In the genomic region with DNA sequence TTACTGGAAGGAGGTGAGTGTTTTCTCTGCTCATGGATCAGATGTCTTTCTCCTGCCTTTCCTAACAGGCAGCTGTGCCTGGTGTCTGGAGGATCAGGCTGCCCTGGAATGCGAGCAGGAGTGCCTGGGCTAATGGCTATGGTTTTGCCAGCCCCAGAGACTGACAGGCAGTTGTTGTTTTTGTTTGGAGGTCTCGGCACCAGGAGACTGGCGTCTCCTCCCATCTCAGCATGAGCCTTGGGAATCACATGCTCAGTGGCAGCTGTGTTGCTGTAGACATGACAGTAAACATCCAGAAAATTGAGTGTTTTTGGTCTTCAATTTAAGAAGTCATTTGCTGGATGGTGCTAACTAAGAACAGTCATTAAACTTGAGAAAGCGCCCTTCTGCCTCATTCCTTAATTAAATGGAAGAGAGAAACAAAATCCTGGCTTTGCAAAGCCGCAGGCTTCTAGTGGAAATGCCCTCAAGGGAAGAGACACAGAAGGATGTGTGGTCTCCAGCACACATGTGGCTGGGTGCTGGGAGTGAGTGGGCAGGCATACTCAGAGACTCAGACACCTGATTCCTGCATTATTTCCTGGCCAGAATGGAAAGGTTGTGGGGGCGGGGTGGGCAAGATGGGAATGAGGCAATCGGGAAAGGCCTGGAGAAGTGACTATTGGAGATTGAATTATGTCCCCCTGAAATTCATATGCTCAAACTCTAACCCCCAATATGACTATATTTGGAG, we compare ENCODE assay signal across 13 cellular contexts.
DNase-seq lines count a peak whose midpoint lies in the region; ATAC-seq and TF ChIP-seq lines count a peak whose summit lies in the region.
"Had no signal": no experiment of that assay in that cellular context is flagged by ENCODE, and none has a peak within 500 bp of the region (broad histone marks: within the 10 kb centered on the region; RNA-seq: fewer than 3 reads in every experiment).

No MANE protein-coding gene starts in this region.

- no peaks in the 10 kb centered on the region for H3K4me1 ChIP-seq in upper lobe of left lung
- H3K4me1 ChIP-seq: A549, foreskin keratinocyte had no signal

- no peak for TF ChIP-seq EP300 in upper lobe of left lung (IDR thresholded peaks at IDR 0.05)

- H3K4me1 Mint-ChIP-seq in WTC11: peaks cover 16% of the 10 kb centered on the region
- H3K4me1 Mint-ChIP-seq: activated CD4-positive, alpha-beta T cell treated with anti-CD3 and anti-CD28 coated beads, Interleukin-2, amount 10 ng/mL, durations not matched to agents 24 days and 14 days; natural killer cell had no signal

- H3K9me3 Mint-ChIP-seq in WTC11: no peaks in the 10 kb centered on the region
- H3K9me3 Mint-ChIP-seq: activated CD4-positive, alpha-beta T cell treated with anti-CD3 and anti-CD28 coated beads, Interleukin-2, amount 10 ng/mL, durations not matched to agents 24 days and 14 days; natural killer cell had no signal

- no peak overlapping the region for H3K27ac ChIP-seq in upper lobe of left lung
- H3K27ac ChIP-seq: A549, foreskin keratinocyte, KMS-11 had no signal

- no peak overlapping the region for H3K4me3 ChIP-seq in upper lobe of left lung
- H3K4me3 ChIP-seq: A549 had no signal

- no peaks in the 10 kb centered on the region for H3K36me3 ChIP-seq in upper lobe of left lung

- no peak for TF ChIP-seq CTCF in WTC11 (IDR thresholded peaks at IDR 0.05)
- TF ChIP-seq CTCF in upper lobe of left lung (IDR thresholded peaks at IDR 0.05): no peak

- DNase-seq in NCI-H345 (lab: John Stamatoyannopoulos, UW): peak; percentile 2
- no peak for DNase-seq in NCI-H345 treated with DMSO at 0.1 percent for 48 hours (lab: John Stamatoyannopoulos, UW; ENCODE audit: unreplicated experiment)
- peak; percentile 52 for DNase-seq in WTC11 (ENCODE audit: low spot score)
- DNase-seq in iPS-NIHi11 (ENCODE audit: low spot score): peak; percentile 55
- peak; percentile 74 for DNase-seq in smooth muscle cell of the brain vasculature (ENCODE audit: low read depth, low spot score)
- DNase-seq in upper lobe of left lung: no peak
- DNase-seq in erythroblast (lab: John Stamatoyannopoulos, UW): no peak
- DNase-seq: activated CD4-positive, alpha-beta T cell treated with anti-CD3 and anti-CD28 coated beads, Interleukin-2, amount 10 ng/mL, durations not matched to agents 24 days and 14 days; natural killer cell had no signal

- no peaks in the 10 kb centered on the region for H3K36me3 Mint-ChIP-seq in WTC11
- H3K36me3 Mint-ChIP-seq: natural killer cell had no signal

- H3K9me3 ChIP-seq in upper lobe of left lung: no peaks in the 10 kb centered on the region
- H3K9me3 ChIP-seq: A549 had no signal

- POLR2A ChIA-PET in WTC11 (lab: Charles Lee): no interaction called here

- H3K27me3 ChIP-seq in upper lobe of left lung: no peaks in the 10 kb centered on the region
- H3K27me3 ChIP-seq: foreskin keratinocyte had no signal

- 55 to 58% methylated on average over 6 to 7 of the region's 7 CpGs for WGBS in upper lobe of left lung, 2 donors

- H3K4me3 Mint-ChIP-seq in WTC11: no peak overlapping the region
- H3K4me3 Mint-ChIP-seq: activated CD4-positive, alpha-beta T cell treated with anti-CD3 and anti-CD28 coated beads, Interleukin-2, amount 10 ng/mL, durations not matched to agents 24 days and 14 days; natural killer cell had no signal

- TF ChIP-seq POLR2A in upper lobe of left lung (IDR thresholded peaks at IDR 0.05) (no peak), erythroblast (IDR thresholded peaks at IDR 0.05; ENCODE audit: low read length) (no peak)

- CTCF ChIA-PET in WTC11 (lab: Charles Lee): no interaction called here

- H3K27me3 Mint-ChIP-seq in WTC11 (ENCODE audit: low read depth): no peaks in the 10 kb centered on the region
- H3K27me3 Mint-ChIP-seq: activated CD4-positive, alpha-beta T cell treated with anti-CD3 and anti-CD28 coated beads, Interleukin-2, amount 10 ng/mL, durations not matched to agents 24 days and 14 days had no signal

- ATAC-seq in WTC11: peak; percentile 94
- ATAC-seq in upper lobe of left lung (ENCODE audit: low FRiP score in 2 of 2): no peak
- no peak for ATAC-seq in HG02970 (IDR thresholded peaks at IDR 0.05; ENCODE audit: low FRiP score, unreplicated experiment)
- ATAC-seq: A549, foreskin keratinocyte, natural killer cell had no signal

- H3K27ac Mint-ChIP-seq in WTC11: peak overlapping the region; percentile 42; the same call in 1 of the 2 replicates
- H3K27ac Mint-ChIP-seq: activated CD4-positive, alpha-beta T cell treated with anti-CD3 and anti-CD28 coated beads, Interleukin-2, amount 10 ng/mL, durations not matched to agents 24 days and 14 days; natural killer cell had no signal

TF ChIP-seq in WTC11, 78 proteins besides CTCF, POLR2A, EP300 and RAD21:
- no peak for TF ChIP-seq PRRX2 (CRISPR knock-in tag; IDR thresholded peaks at IDR 0.05)
- TF ChIP-seq RORB (CRISPR knock-in tag; IDR thresholded peaks at IDR 0.05): no peak
- TF ChIP-seq ZNF416 (CRISPR knock-in tag; IDR thresholded peaks at IDR 0.05): no peak
- TF ChIP-seq JUN (CRISPR knock-in tag; IDR thresholded peaks at IDR 0.05): no peak
- TF ChIP-seq, protein P1, sequence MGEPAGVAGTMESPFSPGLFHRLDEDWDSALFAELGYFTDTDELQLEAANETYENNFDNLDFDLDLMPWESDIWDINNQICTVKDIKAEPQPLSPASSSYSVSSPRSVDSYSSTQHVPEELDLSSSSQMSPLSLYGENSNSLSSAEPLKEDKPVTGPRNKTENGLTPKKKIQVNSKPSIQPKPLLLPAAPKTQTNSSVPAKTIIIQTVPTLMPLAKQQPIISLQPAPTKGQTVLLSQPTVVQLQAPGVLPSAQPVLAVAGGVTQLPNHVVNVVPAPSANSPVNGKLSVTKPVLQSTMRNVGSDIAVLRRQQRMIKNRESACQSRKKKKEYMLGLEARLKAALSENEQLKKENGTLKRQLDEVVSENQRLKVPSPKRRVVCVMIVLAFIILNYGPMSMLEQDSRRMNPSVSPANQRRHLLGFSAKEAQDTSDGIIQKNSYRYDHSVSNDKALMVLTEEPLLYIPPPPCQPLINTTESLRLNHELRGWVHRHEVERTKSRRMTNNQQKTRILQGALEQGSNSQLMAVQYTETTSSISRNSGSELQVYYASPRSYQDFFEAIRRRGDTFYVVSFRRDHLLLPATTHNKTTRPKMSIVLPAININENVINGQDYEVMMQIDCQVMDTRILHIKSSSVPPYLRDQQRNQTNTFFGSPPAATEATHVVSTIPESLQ (CRISPR knock-in tag; IDR thresholded peaks at IDR 0.05): no peak
- TF ChIP-seq, protein P2, sequence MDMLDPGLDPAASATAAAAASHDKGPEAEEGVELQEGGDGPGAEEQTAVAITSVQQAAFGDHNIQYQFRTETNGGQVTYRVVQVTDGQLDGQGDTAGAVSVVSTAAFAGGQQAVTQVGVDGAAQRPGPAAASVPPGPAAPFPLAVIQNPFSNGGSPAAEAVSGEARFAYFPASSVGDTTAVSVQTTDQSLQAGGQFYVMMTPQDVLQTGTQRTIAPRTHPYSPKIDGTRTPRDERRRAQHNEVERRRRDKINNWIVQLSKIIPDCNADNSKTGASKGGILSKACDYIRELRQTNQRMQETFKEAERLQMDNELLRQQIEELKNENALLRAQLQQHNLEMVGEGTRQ (CRISPR knock-in tag; IDR thresholded peaks at IDR 0.05): peak; percentile 42; the same call in 1 of the 2 replicates
- no peak for TF ChIP-seq E2F4 (CRISPR knock-in tag; IDR thresholded peaks at IDR 0.05; ENCODE audit: borderline replicate concordance, low read depth)
- TF ChIP-seq, protein P3, sequence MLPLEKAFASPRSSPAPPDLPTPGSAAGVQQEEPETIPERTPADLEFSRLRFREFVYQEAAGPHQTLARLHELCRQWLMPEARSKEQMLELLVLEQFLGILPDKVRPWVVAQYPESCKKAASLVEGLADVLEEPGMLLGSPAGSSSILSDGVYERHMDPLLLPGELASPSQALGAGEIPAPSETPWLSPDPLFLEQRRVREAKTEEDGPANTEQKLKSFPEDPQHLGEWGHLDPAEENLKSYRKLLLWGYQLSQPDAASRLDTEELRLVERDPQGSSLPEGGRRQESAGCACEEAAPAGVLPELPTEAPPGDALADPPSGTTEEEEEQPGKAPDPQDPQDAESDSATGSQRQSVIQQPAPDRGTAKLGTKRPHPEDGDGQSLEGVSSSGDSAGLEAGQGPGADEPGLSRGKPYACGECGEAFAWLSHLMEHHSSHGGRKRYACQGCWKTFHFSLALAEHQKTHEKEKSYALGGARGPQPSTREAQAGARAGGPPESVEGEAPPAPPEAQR (CRISPR knock-in tag; IDR thresholded peaks at IDR 0.05): no peak
- peak; percentile 64 for TF ChIP-seq FOXK1 (CRISPR knock-in tag; IDR thresholded peaks at IDR 0.05)
- TF ChIP-seq, protein P4, sequence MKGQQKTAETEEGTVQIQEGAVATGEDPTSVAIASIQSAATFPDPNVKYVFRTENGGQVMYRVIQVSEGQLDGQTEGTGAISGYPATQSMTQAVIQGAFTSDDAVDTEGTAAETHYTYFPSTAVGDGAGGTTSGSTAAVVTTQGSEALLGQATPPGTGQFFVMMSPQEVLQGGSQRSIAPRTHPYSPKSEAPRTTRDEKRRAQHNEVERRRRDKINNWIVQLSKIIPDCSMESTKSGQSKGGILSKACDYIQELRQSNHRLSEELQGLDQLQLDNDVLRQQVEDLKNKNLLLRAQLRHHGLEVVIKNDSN (CRISPR knock-in tag; IDR thresholded peaks at IDR 0.05): no peak
- no peak for TF ChIP-seq ATF3 (CRISPR knock-in tag; conservative IDR thresholded peaks at IDR 0.05)
- TF ChIP-seq KAT7 (CRISPR knock-in tag; IDR thresholded peaks at IDR 0.05; ENCODE audit: borderline replicate concordance): no peak

Comparison
In these comparisons a context has a peak if more than half of its experiments do, and no peak if none do; other contexts are left out.
1. DNase-seq: peak in NCI-H345 (single experiment), WTC11 (single experiment), iPS-NIHi11 (single experiment) and smooth muscle cell of the brain vasculature (single experiment); none in NCI-H345 treated with DMSO at 0.1 percent for 48 hours (single experiment), upper lobe of left lung (0 of 2) and erythroblast (0 of 2).